Comparison of ENCODE assay signal across 18 cellular contexts in the genomic region with DNA sequence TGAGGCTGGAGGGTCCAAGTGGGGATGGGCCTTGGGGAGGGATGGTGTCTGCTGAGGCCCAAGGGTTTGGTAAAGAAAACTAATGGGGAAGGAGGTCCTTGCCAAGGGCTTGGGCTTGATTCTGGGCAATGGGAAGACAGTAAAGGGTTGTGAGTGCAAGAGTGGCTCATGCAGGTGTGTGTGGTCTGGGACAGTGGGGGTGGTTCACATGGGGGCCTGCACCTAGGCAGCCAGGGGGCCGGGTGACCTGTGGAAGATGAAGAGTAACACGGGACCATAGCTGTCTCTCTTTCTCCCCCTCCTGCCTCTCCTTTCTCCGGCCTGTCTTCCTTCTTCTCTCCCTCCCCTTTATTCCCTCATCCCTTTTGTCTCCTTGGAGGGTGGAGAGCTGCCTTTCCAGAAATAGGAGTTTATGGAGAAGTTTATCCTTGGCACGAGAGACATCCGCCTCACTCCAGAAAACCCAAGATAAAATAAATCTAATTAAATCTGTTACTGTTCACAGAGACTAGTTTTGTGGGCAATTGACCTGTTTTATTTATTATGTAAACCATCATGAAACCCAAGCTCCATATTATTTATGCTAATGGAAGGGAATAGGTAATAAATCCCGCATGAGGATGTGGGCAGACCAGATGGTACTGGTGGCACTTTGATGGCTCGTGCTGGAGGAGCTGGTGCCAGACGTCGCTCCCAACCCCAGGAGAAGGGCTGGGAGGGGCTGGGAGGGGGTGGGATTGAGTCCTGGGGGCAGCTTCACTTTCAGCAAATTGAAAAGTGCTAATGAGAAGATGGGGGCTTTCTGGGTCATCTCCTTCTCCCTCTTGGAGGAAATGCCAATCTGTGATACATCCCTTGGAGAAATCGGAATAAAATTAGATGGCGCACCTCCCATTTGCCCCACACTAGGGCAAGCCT.
A peak's percentile ranks its signal among the peaks of the same experiment; 100 is the strongest.
DNase-seq lines count a peak whose midpoint lies in the region; ATAC-seq and TF ChIP-seq lines count a peak whose summit lies in the region.
"Had no signal": no experiment of that assay in that cellular context is flagged by ENCODE, and none has a peak within 500 bp of the region (broad histone marks: within the 10 kb centered on the region; RNA-seq: fewer than 3 reads in every experiment).

No MANE protein-coding gene starts in this region.

- H3K9me3 Mint-ChIP-seq in chondrocyte (ENCODE audit: low read depth), result no peaks in the 10 kb centered on the region

- intact Hi-C loops in posterior vena cava (cut with DNase I), result no loop called here

- TF ChIP-seq POLR2A in GM18505 (IDR thresholded peaks at IDR 0.05; ENCODE audit: borderline replicate concordance, extremely low read depth, insufficient read depth, insufficient read length), result no peak

- DNase-seq in NCI-H510A (lab: John Stamatoyannopoulos, UW) (peak; percentile 89), NCI-H510A treated with DMSO at 0.1 percent for 48 hours (lab: John Stamatoyannopoulos, UW) (no peak), NCI-H2171 (lab: John Stamatoyannopoulos, UW) (peak; percentile 20), chondrocyte (ENCODE audit: low spot score) (peak; percentile 58), posterior vena cava (ENCODE audit: low spot score) (peak; percentile 54), NCI-H1417 (lab: John Stamatoyannopoulos, UW) (no peak)
- DNase-seq: 8988T; Calu3; CD8-positive, alpha-beta memory T cell; DMS53; GDM1; NCI-H1417 treated with DMSO at 0.1 percent for 48 hours; NCI-H2081; NCI-H526 had no signal

- H3K27ac Mint-ChIP-seq in chondrocyte (ENCODE audit: unreplicated experiment), result no peak overlapping the region
- H3K27ac Mint-ChIP-seq: CD8-positive, alpha-beta memory T cell; IgD-negative memory B cell had no signal

- TF ChIP-seq CTCF in chondrocyte (IDR thresholded peaks at IDR 0.05), result no peak

- ATAC-seq in HG03280 (IDR thresholded peaks at IDR 0.05; ENCODE audit: unreplicated experiment) (no peak), GM18505 (IDR thresholded peaks at IDR 0.05; ENCODE audit: unreplicated experiment) (no peak)
- ATAC-seq: Right ventricle myocardium inferior had no signal

- H3K36me3 Mint-ChIP-seq in chondrocyte (ENCODE audit: low read depth), result no peaks in the 10 kb centered on the region
- H3K36me3 Mint-ChIP-seq: CD8-positive, alpha-beta memory T cell; IgD-negative memory B cell had no signal

- peaks cover 2% of the 10 kb centered on the region for H3K27me3 Mint-ChIP-seq in chondrocyte (ENCODE audit: low read depth)

- H3K4me1 Mint-ChIP-seq in chondrocyte (ENCODE audit: low read depth), result no peaks in the 10 kb centered on the region
- H3K4me1 Mint-ChIP-seq: CD8-positive, alpha-beta memory T cell had no signal

- H3K4me3 Mint-ChIP-seq in chondrocyte (ENCODE audit: unreplicated experiment), result no peak overlapping the region
- H3K4me3 Mint-ChIP-seq: CD8-positive, alpha-beta memory T cell had no signal

Comparison
In these comparisons a context has a peak if more than half of its experiments do, and no peak if none do; other contexts are left out.
1. DNase-seq: peak in NCI-H510A (single experiment), NCI-H2171 (single experiment), chondrocyte (single experiment) and posterior vena cava (single experiment); none in NCI-H510A treated with DMSO at 0.1 percent for 48 hours (single experiment) and NCI-H1417 (0 of 3).